8 cellular contexts compared by ENCODE assay signal in the genomic region with DNA sequence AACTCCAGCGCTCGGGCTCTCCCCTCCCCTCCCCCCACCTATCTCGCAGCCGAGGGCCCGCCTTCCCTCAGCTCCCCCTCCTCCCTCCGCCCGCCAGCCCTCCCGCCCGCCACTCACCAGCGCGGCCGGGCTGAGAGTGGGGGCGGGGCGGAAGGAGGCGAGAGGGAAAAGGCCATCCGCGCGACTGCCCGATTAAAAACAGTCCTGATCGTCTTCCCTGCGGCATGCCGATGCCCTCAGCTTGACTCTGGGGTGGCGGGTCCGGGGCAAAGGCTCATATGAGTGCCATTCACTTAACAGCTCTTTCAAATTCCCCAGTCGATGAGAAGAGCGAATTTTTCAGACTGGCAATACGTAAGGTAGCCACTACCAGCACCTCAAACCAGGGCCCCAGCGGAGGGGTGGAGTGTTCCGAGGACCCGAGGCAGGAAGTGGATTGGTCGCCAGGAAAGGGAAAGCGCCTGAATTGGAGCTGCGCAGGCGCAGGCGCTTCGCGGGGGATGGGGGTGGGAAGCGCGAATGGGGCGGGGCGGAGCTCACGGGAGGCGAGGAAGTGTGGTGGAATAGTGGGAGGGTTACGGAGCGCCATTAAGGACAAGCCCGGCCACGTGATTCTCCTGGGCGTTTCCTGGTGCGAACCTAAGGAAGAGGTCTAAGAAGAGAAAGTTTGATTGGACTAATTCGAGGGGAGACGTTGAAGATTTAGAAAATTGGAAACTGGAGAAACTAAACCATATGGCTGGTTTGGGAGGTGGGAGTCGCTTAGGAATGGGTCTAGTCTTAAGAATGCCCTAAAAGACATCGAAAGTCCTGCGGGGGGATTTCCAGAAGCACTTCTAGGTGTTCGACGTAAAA. TPM values are rescaled to one million over a fixed set of nuclear protein-coding genes. Genes with fewer than 3 reads are reported as not detected.
DNase-seq lines count a peak whose midpoint lies in the region; ATAC-seq and TF ChIP-seq lines count a peak whose summit lies in the region.

TSS of gene UPF2 (minus strand) at position 13 of the 855 bp plus-strand sequence. CDS start 7,386 bp downstream, outside the sequence.

- ATAC-seq in GM18909 (IDR thresholded peaks at IDR 0.05; ENCODE audit: poor library complexity, unreplicated experiment) (peak; percentile 56), HG03175 (IDR thresholded peaks at IDR 0.05; ENCODE audit: unreplicated experiment) (peak; percentile 56)

- H3K27ac ChIP-seq in mammary epithelial cell (ENCODE audit: insufficient read depth, low read depth, low read length): peak within 1 kb of the TSS; percentile 98
- peak within 1 kb of the TSS; percentile 97 for H3K27ac ChIP-seq in iPS-20b (ENCODE audit: low read length)
- H3K27ac ChIP-seq in skeletal muscle tissue (ENCODE audit: low read depth, low read length): peak within 1 kb of the TSS; percentile 99

- H3K79me2 ChIP-seq in mammary epithelial cell (ENCODE audit: insufficient read depth, low read length): peaks cover 46% of the 10 kb centered on the region

- H4K20me1 ChIP-seq in mammary epithelial cell (ENCODE audit: insufficient read depth, low read length): no peaks in the 10 kb centered on the region

- H3K27me3 ChIP-seq in mammary epithelial cell (ENCODE audit: insufficient read depth, low read length) (no peaks in the 10 kb centered on the region), iPS-20b (ENCODE audit: insufficient read depth, low read length) (no peaks in the 10 kb centered on the region), skeletal muscle tissue (ENCODE audit: control insufficient read depth in 3 of 3, insufficient read depth in 3 of 3, low read length in 3 of 3) (peaks cover 0 to 2% (median 0%) of the 10 kb centered on the region in 3 donors)

- H3K9me3 ChIP-seq in mammary epithelial cell (replicated peaks; ENCODE audit: insufficient read depth, low read length): no peaks in the 10 kb centered on the region
- H3K9me3 ChIP-seq in iPS-20b (ENCODE audit: insufficient read depth, low read depth, low read length): no peaks in the 10 kb centered on the region
- H3K9me3 ChIP-seq in skeletal muscle tissue (ENCODE audit: control insufficient read depth in 3 of 3, low read length in 3 of 3): no peaks in the 10 kb centered on the region

- H2AFZ ChIP-seq in mammary epithelial cell (ENCODE audit: low read depth, low read length): peak within 1 kb of the TSS; percentile 96

- H3K36me3 ChIP-seq in mammary epithelial cell (ENCODE audit: insufficient read depth, low read length) (no peaks in the 10 kb centered on the region), iPS-20b (ENCODE audit: insufficient read depth, low read depth, low read length) (no peaks in the 10 kb centered on the region), skeletal muscle tissue (ENCODE audit: control insufficient read depth in 3 of 3, insufficient read depth in 3 of 3, low read length in 3 of 3) (no peaks in the 10 kb centered on the region)

- H3K9ac ChIP-seq in mammary epithelial cell (ENCODE audit: insufficient read depth, low read length) (peak within 1 kb of the TSS; percentile 98), iPS-20b (ENCODE audit: low read depth, low read length) (peak within 1 kb of the TSS; percentile 98), skeletal muscle tissue (ENCODE audit: low read depth in 1 of 3, low read length in 3 of 3) (peak within 1 kb of the TSS; percentile 96 to 98 (median 97))

- dilution Hi-C loops in mammary epithelial cell (cut with HindIII; ENCODE audit: low sequenced_read_pairs): no loop called here

- H3K4me1 ChIP-seq in mammary epithelial cell (ENCODE audit: insufficient read depth, low read length) (peaks cover 16% of the 10 kb centered on the region), iPS-20b (ENCODE audit: insufficient read depth, low read length) (peaks cover 3% of the 10 kb centered on the region; the same call in 1 of the 2 replicates), skeletal muscle tissue (ENCODE audit: control insufficient read depth in 3 of 3, insufficient read depth in 3 of 3, low read length in 3 of 3) (peaks cover 8 to 19% (median 16%) of the 10 kb centered on the region in 3 donors)

- WGBS in mammary epithelial cell (ENCODE audit: low coverage, missing lambda C conversion rate): 2% methylated on average over 18 of the region's 56 CpGs

- H3K4me3 ChIP-seq in AG04449 (ENCODE audit: low read depth, low read length): peak within 1 kb of the TSS; percentile 95
- peak within 1 kb of the TSS; percentile 95 for H3K4me3 ChIP-seq in WI38 (ENCODE audit: low read depth, low read length)
- H3K4me3 ChIP-seq in mammary epithelial cell (replicated peaks in 1 of 3; ENCODE audit: insufficient read depth in 1 of 3, low read depth in 2 of 3, low read length in 3 of 3): peak within 1 kb of the TSS; percentile 90 to 96 (median 92)
- peak within 1 kb of the TSS; percentile 74 for H3K4me3 ChIP-seq in iPS-20b (ENCODE audit: low read length)
- H3K4me3 ChIP-seq in skeletal muscle tissue (ENCODE audit: low read length in 3 of 3): peak within 1 kb of the TSS; percentile 91 to 94 (median 93)

- DNase-seq in AG04449 (ENCODE audit: low read depth, low spot score): peak; percentile 91
- DNase-seq in NCI-H226: peak; percentile 94
- DNase-seq in mammary epithelial cell: peak; percentile 98

- TF ChIP-seq CTCF in AG04449 (IDR thresholded peaks at IDR 0.05; ENCODE audit: insufficient read depth, low read length, missing control alignments) (no peak), WI38 (IDR thresholded peaks at IDR 0.05; ENCODE audit: low read depth, low read length) (no peak), mammary epithelial cell (conservative IDR thresholded peaks at IDR 0.05 in 1 of 2, IDR thresholded peaks at IDR 0.05 in 1 of 2; ENCODE audit: extremely low read depth in 1 of 2, insufficient read depth in 1 of 2, low read depth in 1 of 2, low read length in 2 of 2) (no peak)

- intact Hi-C loops in mammary epithelial cell (cut with micrococcal nuclease): loop anchor here (1.0 kb wide), 2 partner anchors 25 to 86 kb away; partner anchors contain the start of genes DHTKD1 and SEC61A2

- peak within 1 kb of the TSS; percentile 86 for H3K4me2 ChIP-seq in mammary epithelial cell (ENCODE audit: insufficient read depth, low read depth, low read length)

- CTCF ChIA-PET in AG04449 (lab: Yijun Ruan, JAX) (interaction anchor here (1.0 kb wide), 1 partner anchor 56 kb away, joined by 3 read pairs; no protein-coding TSS in a partner anchor), mammary epithelial cell (lab: Charles Lee; ENCODE audit: low non-redundant PET) (interaction anchor here (0.6 kb wide), 1 partner anchor 87 kb away, joined by 3 read pairs; no protein-coding TSS in a partner anchor)

- in situ Hi-C loops in mammary epithelial cell (cut with MboI; ENCODE audit: low sequenced_read_pairs in 2 of 2): no loop called here

- POLR2A ChIA-PET in AG04449 (lab: Yijun Ruan, JAX): interaction anchor here (0.8 to 1.0 kb wide), 2 partner anchors 14 to 1048 kb away, joined by 3 read pairs; no protein-coding TSS in a partner anchor

- no TSS peak for BruUV-seq in mammary epithelial cell (replicated peaks; lab: Mats Ljungman, UMichigan)

RNA-seq across cellular contexts. Expression of gene UPF2, which starts in this region (rescaled TPM):
- total RNA-seq in mammary epithelial cell: 10 to 100 TPM; 12.0 to 23.7 TPM
- 10.4 TPM for polyA plus RNA-seq in mammary epithelial cell
- 6.9 TPM for polyA minus RNA-seq in mammary epithelial cell
- 13.0 TPM for total RNA-seq in skeletal muscle tissue

Comparison
In these comparisons a context has a peak if more than half of its experiments do, and no peak if none do; other contexts are left out.
1. Peak in every context shown above with its lines: DNase-seq, ATAC-seq, H3K4me3 ChIP-seq and H3K27ac ChIP-seq.